13 cellular contexts compared by ENCODE assay signal in the genomic region with DNA sequence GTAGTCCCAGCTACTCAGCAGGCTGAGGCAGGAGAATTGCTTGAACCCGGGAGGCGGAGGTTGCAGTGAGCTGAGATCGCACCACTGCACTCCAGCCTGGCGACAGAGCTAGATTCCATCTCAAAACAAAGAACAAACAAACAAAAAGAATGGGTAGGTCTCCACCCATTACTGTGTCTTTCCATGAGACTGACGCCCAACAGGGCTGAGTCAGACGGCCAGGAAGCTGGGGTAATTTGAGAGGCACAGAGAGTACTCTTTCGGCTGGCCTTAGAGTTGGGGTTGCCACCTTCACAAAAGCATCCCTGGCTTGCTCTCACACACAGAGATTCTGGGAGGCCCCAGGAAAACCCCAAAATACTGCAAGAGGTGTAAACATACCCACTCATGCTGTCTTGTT.
DNase-seq lines count a peak whose midpoint lies in the region; ATAC-seq, FAIRE-seq and TF ChIP-seq lines count a peak whose summit lies in the region.
"Had no signal": no experiment of that assay in that cellular context is flagged by ENCODE, and none has a peak within 500 bp of the region (broad histone marks: within the 10 kb centered on the region; RNA-seq: fewer than 3 reads in every experiment).

No MANE protein-coding gene starts in this region.

- peaks cover 12% of the 10 kb centered on the region for H3K4me1 ChIP-seq in HepG2 (ENCODE audit: insufficient read depth, low read length)
- no peaks in the 10 kb centered on the region for H3K4me1 ChIP-seq in right lobe of liver
- no peaks in the 10 kb centered on the region for H3K4me1 ChIP-seq in Caco-2
- no peaks in the 10 kb centered on the region for H3K4me1 ChIP-seq in tibial nerve
- H3K4me1 ChIP-seq: pancreas had no signal

- H3K9me3 ChIP-seq in HepG2 (ENCODE audit: low read length) (no peaks in the 10 kb centered on the region), right lobe of liver (no peaks in the 10 kb centered on the region), Caco-2 (peaks cover 9% of the 10 kb centered on the region; the same call in 1 of the 2 replicates), tibial nerve (no peaks in the 10 kb centered on the region)
- H3K9me3 ChIP-seq in CD4-positive, alpha-beta T cell (ENCODE audit: control insufficient read depth, low read length), result no peaks in the 10 kb centered on the region
- H3K9me3 ChIP-seq: pancreas had no signal

- H3K27me3 ChIP-seq in HepG2 (ENCODE audit: control insufficient read depth in 1 of 2, insufficient read depth in 2 of 2, low read length in 2 of 2) (no peaks in the 10 kb centered on the region), right lobe of liver (no peaks in the 10 kb centered on the region), Caco-2 (replicated peaks; ENCODE audit: control insufficient read depth, insufficient read depth, low read length) (no peaks in the 10 kb centered on the region), tibial nerve (no peaks in the 10 kb centered on the region)
- no peaks in the 10 kb centered on the region for H3K27me3 ChIP-seq in CD4-positive, alpha-beta T cell (ENCODE audit: control insufficient read depth, insufficient read depth, low read length)
- H3K27me3 ChIP-seq: pancreas had no signal

- 43% methylated on average over 7 of the region's 7 CpGs for WGBS in HepG2 (ENCODE audit: low lambda C conversion rate)
- WGBS in right lobe of liver (ENCODE audit: insufficient coverage, low coverage, low lambda C conversion rate, missing lambda C conversion rate), result 77% methylated on average over 5 of the region's 7 CpGs
- 73 to 74% methylated on average over 7 of the region's 7 CpGs for WGBS in tibial nerve, 2 donors

- POLR2A ChIA-PET in HepG2 (lab: Yijun Ruan, JAX) (no interaction called here), RWPE1 (lab: Yijun Ruan, JAX; ENCODE audit: low non-redundant PET) (no interaction called here), Caco-2 (lab: Charles Lee) (no interaction called here)
- POLR2A ChIA-PET in CD4-positive, alpha-beta T cell (lab: Charles Lee), result no interaction called here

- no peak for TF ChIP-seq RAD21 in HepG2 (CRISPR knock-in tag; IDR thresholded peaks at IDR 0.05)

- H2AFZ ChIP-seq in HepG2 (ENCODE audit: low read length), result no peak overlapping the region

- H3K9ac ChIP-seq in HepG2 (ENCODE audit: insufficient read depth, low read depth, low read length), result no peak overlapping the region

- no peaks in the 10 kb centered on the region for H3K79me2 ChIP-seq in HepG2 (ENCODE audit: insufficient read depth, low read length)

- TF ChIP-seq CTCF in HepG2 (CRISPR knock-in tag; IDR thresholded peaks at IDR 0.05) (no peak), right lobe of liver (IDR thresholded peaks at IDR 0.05) (no peak), RWPE1 (conservative IDR thresholded peaks at IDR 0.05; ENCODE audit: low read depth) (no peak), Caco-2 (IDR thresholded peaks at IDR 0.05; ENCODE audit: insufficient read depth in 1 of 2, low read depth in 1 of 2, low read length in 1 of 2, severe bottlenecking in 1 of 2, unreplicated experiment in 1 of 2) (no peak), tibial nerve (IDR thresholded peaks at IDR 0.05) (no peak)
- no peak for TF ChIP-seq CTCF in CD4-positive, alpha-beta T cell (IDR thresholded peaks at IDR 0.05)

- no peaks in the 10 kb centered on the region for H3K27me3 Mint-ChIP-seq in Caco-2 (ENCODE audit: insufficient read depth, unreplicated experiment)
- peaks cover 6% of the 10 kb centered on the region for H3K27me3 Mint-ChIP-seq in CD4-positive, alpha-beta T cell

- H3K27ac Mint-ChIP-seq in Caco-2 (ENCODE audit: unreplicated experiment), result no peak overlapping the region
- H3K27ac Mint-ChIP-seq in CD4-positive, alpha-beta T cell, result no peak overlapping the region

- H3K4me1 Mint-ChIP-seq in Caco-2 (ENCODE audit: low read depth, unreplicated experiment), result no peaks in the 10 kb centered on the region
- H3K4me1 Mint-ChIP-seq in CD4-positive, alpha-beta T cell (ENCODE audit: low read depth), result no peaks in the 10 kb centered on the region

- no peak overlapping the region for H3K4me3 Mint-ChIP-seq in Caco-2 (ENCODE audit: unreplicated experiment)
- no peak overlapping the region for H3K4me3 Mint-ChIP-seq in CD4-positive, alpha-beta T cell

- no peak for TF ChIP-seq EP300 in HepG2 (IDR thresholded peaks at IDR 0.05; ENCODE audit: low read depth in 2 of 2, low read length in 2 of 2)
- no peak for TF ChIP-seq EP300 in HepG2 (CRISPR knock-in tag; IDR thresholded peaks at IDR 0.05; ENCODE audit: borderline replicate concordance)
- no peak for TF ChIP-seq EP300 in tibial nerve (IDR thresholded peaks at IDR 0.05)

- DNase-seq in HepG2 (ENCODE audit: low spot score), result peak; percentile 12
- DNase-seq in right lobe of liver, result no peak
- DNase-seq in RWPE1 (ENCODE audit: low spot score), result peak; percentile 34
- DNase-seq in fibroblast of gingiva (ENCODE audit: low read depth), result peak; percentile 92
- DNase-seq in Caco-2, result no peak
- no peak for DNase-seq in CD4-positive, alpha-beta T cell
- DNase-seq in tibial nerve (ENCODE audit: low spot score in 2 of 2), result no peak
- DNase-seq in DMS 273 treated with DMSO at 0.1 percent for 48 hours (lab: John Stamatoyannopoulos, UW), result no peak
- DNase-seq: activated CD4-positive, alpha-beta T cell treated with anti-CD3 and anti-CD28 coated beads, Interleukin-2, amount 50 U/mL, for 4 hours; activated effector memory CD4-positive, alpha-beta T cell treated with anti-CD3 and anti-CD28 coated beads, Interleukin-2, amount 50 U/mL, for 16 hours; cerebellar nuclear complex; EL; pancreas had no signal

- H3K4me3 ChIP-seq in HepG2 (replicated peaks in 1 of 3; ENCODE audit: insufficient read depth in 1 of 3, low read depth in 2 of 3, low read length in 3 of 3) (no peak overlapping the region), right lobe of liver (no peak overlapping the region), Caco-2 (ENCODE audit: low read depth, low read length) (no peak overlapping the region), tibial nerve (no peak overlapping the region)
- H3K4me3 ChIP-seq: pancreas had no signal

- intact Hi-C loops in HepG2 (cut with micrococcal nuclease; ENCODE audit: unreplicated experiment) (no loop called here), right lobe of liver (cut with DNase I) (no loop called here), Caco-2 (cut with micrococcal nuclease; ENCODE audit: unreplicated experiment) (no loop called here)
- intact Hi-C loops in CD4-positive, alpha-beta T cell (cut with DNase I, micrococcal nuclease), result no loop called here

- CTCF ChIA-PET in HepG2 (lab: Yijun Ruan, JAX; ENCODE audit: low intra/inter-chr PET ratio, low total read pairs) (no interaction called here), RWPE1 (lab: Yijun Ruan, JAX) (no interaction called here), Caco-2 (lab: Charles Lee) (no interaction called here)
- CTCF ChIA-PET in CD4-positive, alpha-beta T cell (lab: Charles Lee), result no interaction called here

- BruUV-seq in HepG2 (replicated peaks; lab: Mats Ljungman, UMichigan), result no TSS peak
- no TSS peak for BruUV-seq in Caco-2 (replicated peaks; lab: Mats Ljungman, UMichigan)

- no peak overlapping the region for H3K27ac ChIP-seq in HepG2 (ENCODE audit: extremely low read length, insufficient read depth, low read length)
- H3K27ac ChIP-seq in right lobe of liver, result no peak overlapping the region
- H3K27ac ChIP-seq in RWPE1, result no peak overlapping the region
- H3K27ac ChIP-seq in CD4-positive, alpha-beta T cell (ENCODE audit: low read depth, low read length), result no peak overlapping the region
- H3K27ac ChIP-seq in tibial nerve, result no peak overlapping the region
- H3K27ac ChIP-seq: pancreas had no signal

- ATAC-seq in HepG2 (peak; percentile 54), right lobe of liver (no peak)
- ATAC-seq in CD4-positive, alpha-beta T cell (ENCODE audit: poor library complexity), result no peak
- ATAC-seq: pancreas had no signal

- TF ChIP-seq POLR2A in HepG2 (IDR thresholded peaks at IDR 0.05; ENCODE audit: insufficient read depth in 1 of 2, low read depth in 2 of 2, low read length in 2 of 2) (no peak), right lobe of liver (IDR thresholded peaks at IDR 0.05) (no peak), tibial nerve (IDR thresholded peaks at IDR 0.05) (no peak)

- H3K4me2 ChIP-seq in HepG2 (ENCODE audit: low read depth, low read length), result no peak overlapping the region

- H3K9me3 Mint-ChIP-seq in Caco-2 (ENCODE audit: unreplicated experiment), result peaks cover 20% of the 10 kb centered on the region
- no peaks in the 10 kb centered on the region for H3K9me3 Mint-ChIP-seq in CD4-positive, alpha-beta T cell

- no peaks in the 10 kb centered on the region for H4K20me1 ChIP-seq in HepG2 (ENCODE audit: insufficient read depth, low read length)

- no peaks in the 10 kb centered on the region for H3K36me3 ChIP-seq in HepG2 (replicated peaks in 1 of 2; ENCODE audit: control insufficient read depth in 1 of 2, insufficient read depth in 2 of 2, low read length in 2 of 2)
- no peaks in the 10 kb centered on the region for H3K36me3 ChIP-seq in right lobe of liver
- H3K36me3 ChIP-seq in Caco-2 (ENCODE audit: control insufficient read depth, insufficient read depth, low read length), result no peaks in the 10 kb centered on the region
- H3K36me3 ChIP-seq in tibial nerve, result no peaks in the 10 kb centered on the region
- H3K36me3 ChIP-seq: pancreas had no signal

- peaks cover 4% of the 10 kb centered on the region for H3K36me3 Mint-ChIP-seq in Caco-2 (ENCODE audit: insufficient read depth, unreplicated experiment)
- H3K36me3 Mint-ChIP-seq in CD4-positive, alpha-beta T cell (ENCODE audit: low read depth), result no peaks in the 10 kb centered on the region

- in situ Hi-C loops in HepG2 (cut with HindIII; ENCODE audit: extremely low pct_ligation_motif_present, low pct_unique_long_range_greater_than_20kb), result no loop called here

- FAIRE-seq in HepG2 (lab: Jason Lieb, UNC), result no peak
- FAIRE-seq: pancreas had no signal

TF ChIP-seq in HepG2, 621 proteins besides CTCF, POLR2A, EP300 and RAD21 (continues in another document):
- TF ChIP-seq ZNF446 (CRISPR knock-in tag; IDR thresholded peaks at IDR 0.05) (no peak), HOXA5 (CRISPR knock-in tag; IDR thresholded peaks at IDR 0.05) (no peak), PAF1 (CRISPR knock-in tag; IDR thresholded peaks at IDR 0.05) (no peak), ARID2 (CRISPR knock-in tag; IDR thresholded peaks at IDR 0.05; ENCODE audit: borderline replicate concordance) (no peak)

Comparison
In these comparisons a context has a peak if more than half of its experiments do, and no peak if none do; other contexts are left out.
1. DNase-seq: peak in HepG2 (single experiment), RWPE1 (single experiment) and fibroblast of gingiva (single experiment); none in right lobe of liver (0 of 3), Caco-2 (0 of 2), CD4-positive, alpha-beta T cell (0 of 10), tibial nerve (0 of 2) and DMS 273 treated with DMSO at 0.1 percent for 48 hours (single experiment).